Comparison of ENCODE assay signal across 22 cellular contexts in genomic region chr21:42158846-42159245, GRCh38.
DNase-seq lines count a peak whose midpoint lies in the region; ATAC-seq and TF ChIP-seq lines count a peak whose summit lies in the region.
"Had no signal": no experiment of that assay in that cellular context is flagged by ENCODE, and none has a peak within 500 bp of the region (broad histone marks: within the 10 kb centered on the region; RNA-seq: fewer than 3 reads in every experiment).

No MANE protein-coding gene starts in this region.

- H3K27ac Mint-ChIP-seq in activated naive CD4-positive, alpha-beta T cell treated with anti-CD3 and anti-CD28 coated beads, Interleukin-2, amount 50 U/mL, for 24 hours = peak overlapping the region; percentile 64
- H3K27ac Mint-ChIP-seq in nephron progenitor cell (peak overlapping the region; percentile 33), type B pancreatic cell (no peak overlapping the region)
- H3K27ac Mint-ChIP-seq: HFFc6 had no signal

- no peak for TF ChIP-seq POLR2A in stomach (IDR thresholded peaks at IDR 0.05)

- H3K27ac ChIP-seq in HEK293 (ENCODE audit: extremely low read depth, low read depth, low read length) (no peak overlapping the region), stomach (no peak overlapping the region)

- H3K4me1 Mint-ChIP-seq in activated naive CD4-positive, alpha-beta T cell treated with anti-CD3 and anti-CD28 coated beads, Interleukin-2, amount 50 U/mL, for 24 hours = peaks cover 43% of the 10 kb centered on the region
- peaks cover 66% of the 10 kb centered on the region for H3K4me1 Mint-ChIP-seq in nephron progenitor cell
- H3K4me1 Mint-ChIP-seq in type B pancreatic cell (ENCODE audit: unreplicated experiment) = peaks cover 21% of the 10 kb centered on the region

- no peak for TF ChIP-seq EP300 in stomach (IDR thresholded peaks at IDR 0.05)

- H3K27me3 Mint-ChIP-seq in activated naive CD4-positive, alpha-beta T cell treated with anti-CD3 and anti-CD28 coated beads, Interleukin-2, amount 50 U/mL, for 24 hours = no peaks in the 10 kb centered on the region
- H3K27me3 Mint-ChIP-seq in nephron progenitor cell (ENCODE audit: low read depth, poor library complexity) (peaks cover 1% of the 10 kb centered on the region), type B pancreatic cell (no peaks in the 10 kb centered on the region)

- no peak for ATAC-seq in GM18517 (IDR thresholded peaks at IDR 0.05; ENCODE audit: unreplicated experiment)
- ATAC-seq: HepG2, Right ventricle myocardium inferior had no signal

- intact Hi-C loops in stomach (cut with DNase I; ENCODE audit: low total_unique reads) = loop anchor here (10.0 kb wide), 1 partner anchor 286 kb away; no protein-coding TSS in a partner anchor

- no peaks in the 10 kb centered on the region for H3K36me3 Mint-ChIP-seq in activated naive CD4-positive, alpha-beta T cell treated with anti-CD3 and anti-CD28 coated beads, Interleukin-2, amount 50 U/mL, for 24 hours
- H3K36me3 Mint-ChIP-seq in nephron progenitor cell (ENCODE audit: low read depth) = no peaks in the 10 kb centered on the region
- H3K36me3 Mint-ChIP-seq in type B pancreatic cell = no peaks in the 10 kb centered on the region
- H3K36me3 Mint-ChIP-seq: CD4-positive, CD25-positive, alpha-beta regulatory T cell had no signal

- CTCF ChIA-PET in HEK293 (lab: Yijun Ruan, JAX) = interaction anchor here (0.5 to 3.2 kb wide), 4 partner anchors 10 to 289 kb away, joined by 3 to 23 read pairs (median 4); no protein-coding TSS in a partner anchor

- DNase-seq in activated naive CD4-positive, alpha-beta T cell treated with Interleukin-2 at 50 U/mL for 16 hours = no peak
- DNase-seq in nephron progenitor cell = no peak
- peak; percentile 44 for DNase-seq in type B pancreatic cell (ENCODE audit: extremely low spot score, unreplicated experiment)
- DNase-seq in HuH-7.5 (ENCODE audit: low spot score) = no peak
- DNase-seq in stomach = no peak
- DNase-seq: BE2C; CD4-positive, CD25-positive, alpha-beta regulatory T cell; DMS153; GDM1; HFFc6; KG1; MV-4-11; NCI-H1694 treated with DMSO at 0.1 percent for 48 hours; NCI-H2107; NCI-H510A; NCI-H748 treated with DMSO at 0.1 percent for 48 hours had no signal

- H3K4me1 ChIP-seq in HEK293 (ENCODE audit: control insufficient read depth, insufficient read depth, low read length) (no peaks in the 10 kb centered on the region), stomach (no peaks in the 10 kb centered on the region)
- H3K4me1 ChIP-seq: Caco-2 had no signal

- H3K9me3 Mint-ChIP-seq in activated naive CD4-positive, alpha-beta T cell treated with anti-CD3 and anti-CD28 coated beads, Interleukin-2, amount 50 U/mL, for 24 hours = no peaks in the 10 kb centered on the region
- no peaks in the 10 kb centered on the region for H3K9me3 Mint-ChIP-seq in nephron progenitor cell
- no peaks in the 10 kb centered on the region for H3K9me3 Mint-ChIP-seq in type B pancreatic cell
- H3K9me3 Mint-ChIP-seq: CD4-positive, CD25-positive, alpha-beta regulatory T cell; HFFc6 had no signal

- no peak overlapping the region for H3K4me3 Mint-ChIP-seq in activated naive CD4-positive, alpha-beta T cell treated with anti-CD3 and anti-CD28 coated beads, Interleukin-2, amount 50 U/mL, for 24 hours
- H3K4me3 Mint-ChIP-seq in nephron progenitor cell (no peak overlapping the region), type B pancreatic cell (no peak overlapping the region)
- H3K4me3 Mint-ChIP-seq: HFFc6 had no signal

- peaks cover 0 to 21% (median 0%) of the 10 kb centered on the region in 3 donors for H3K27me3 ChIP-seq in stomach
- H3K27me3 ChIP-seq: BE2C had no signal

- WGBS in stomach, 5 donors = 76 to 85% (median 84%) methylated on average over 8 of the region's 8 CpGs

- H3K4me3 ChIP-seq in HEK293 (ENCODE audit: low read depth, low read length) = no peak overlapping the region
- no peak overlapping the region for H3K4me3 ChIP-seq in stomach

- H3K36me3 ChIP-seq in HEK293 (ENCODE audit: control insufficient read depth in 2 of 2, insufficient read depth in 1 of 2, low read length in 2 of 2) (no peaks in the 10 kb centered on the region), stomach (no peaks in the 10 kb centered on the region)
- H3K36me3 ChIP-seq: BE2C had no signal

- H3K9me3 ChIP-seq in HEK293 (ENCODE audit: control insufficient read depth, insufficient read depth, low read depth, low read length) = no peaks in the 10 kb centered on the region
- H3K9me3 ChIP-seq in stomach = no peaks in the 10 kb centered on the region
- H3K9me3 ChIP-seq: BE2C, Caco-2 had no signal

- no peak for TF ChIP-seq CTCF in HEK293 (tag by site-specific recombination; IDR thresholded peaks at IDR 0.05)
- no peak for TF ChIP-seq CTCF in nephron progenitor cell (IDR thresholded peaks at IDR 0.05)
- no peak for TF ChIP-seq CTCF in type B pancreatic cell (conservative IDR thresholded peaks at IDR 0.05)
- no peak for TF ChIP-seq CTCF in stomach (IDR thresholded peaks at IDR 0.05)

- POLR2A ChIA-PET in HEK293 (lab: Yijun Ruan, JAX) = no interaction called here

TF ChIP-seq in HEK293, 187 proteins besides CTCF, POLR2A, EP300 and RAD21:
- TF ChIP-seq ZIC2 (tag by site-specific recombination; IDR thresholded peaks at IDR 0.05) (peak; percentile 22), ZNF24 (tag by site-specific recombination; IDR thresholded peaks at IDR 0.05) (no peak), ZNF366 (tag by site-specific recombination; conservative IDR thresholded peaks at IDR 0.05) (no peak), AEBP2 (tag by site-specific recombination; IDR thresholded peaks at IDR 0.05; ENCODE audit: borderline replicate concordance) (no peak), WT1 (tag by site-specific recombination; IDR thresholded peaks at IDR 0.05) (no peak), ZNF404 (tag by site-specific recombination; IDR thresholded peaks at IDR 0.05) (no peak)
